21 cellular contexts compared by ENCODE assay signal in the genomic region with DNA sequence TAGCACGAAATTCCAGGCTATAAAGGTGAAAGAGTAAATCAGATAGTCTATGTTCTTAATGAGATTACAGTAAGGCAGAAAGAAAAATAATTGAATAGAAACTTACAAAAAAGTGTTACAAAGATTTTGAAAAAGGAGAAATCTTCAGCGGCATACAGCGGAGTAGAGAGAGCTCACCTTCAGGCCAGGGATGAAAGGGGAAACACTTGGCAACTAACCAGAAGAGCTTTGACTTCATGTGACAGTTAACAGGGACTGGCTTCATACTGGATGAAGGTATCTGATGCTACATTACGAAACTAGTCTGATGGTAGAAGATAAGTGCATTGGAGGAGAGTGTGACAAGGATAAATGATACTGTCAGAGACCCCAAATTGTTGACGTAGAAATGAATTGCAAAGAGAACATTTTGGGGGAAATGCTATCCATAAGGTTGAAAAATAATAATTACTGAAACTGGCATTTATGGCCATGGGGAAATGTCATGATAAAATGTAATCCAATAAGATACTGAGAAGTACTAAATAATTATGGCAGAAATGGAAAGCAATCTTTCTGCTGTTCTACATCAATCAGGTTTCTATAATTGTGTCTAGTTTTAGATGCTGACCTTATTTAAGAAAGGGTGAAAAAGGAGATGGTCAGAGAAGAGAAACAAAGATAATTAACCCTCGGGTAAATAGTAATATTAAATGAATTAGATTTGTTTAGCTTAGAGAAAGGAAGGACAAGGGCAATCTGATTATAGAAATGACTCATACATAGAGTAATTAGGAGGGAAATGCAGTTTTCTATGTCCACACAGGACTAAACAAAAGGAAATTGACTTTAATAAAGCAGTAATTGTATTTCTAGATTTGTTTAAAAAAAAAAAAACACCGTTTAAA.
"Had no signal": no experiment of that assay in that cellular context is flagged by ENCODE, and none has a peak within 500 bp of the region (broad histone marks: within the 10 kb centered on the region; RNA-seq: fewer than 3 reads in every experiment).

No MANE protein-coding gene starts in this region.

- DNase-seq: activated CD4-positive, alpha-beta T cell treated with anti-CD3 and anti-CD28 coated beads, Interleukin-2, amount 10 ng/mL, durations not matched to agents 7 days and 5 days; activated CD8-positive, alpha-beta T cell treated with anti-CD3 and anti-CD28 coated beads, Interleukin-2, amount 10 ng/mL, durations not matched to agents 7 days and 5 days; adrenal gland; brain microvascular endothelial cell; caudate nucleus; effector memory CD4-positive, alpha-beta T cell; foreskin keratinocyte; left ventricle myocardium inferior; naive thymus-derived CD4-positive, alpha-beta T cell; occipital lobe; posterior cingulate gyrus; small intestine; stomach had no signal

- H3K4me1 ChIP-seq: adrenal gland, ascending aorta, left ventricle myocardium inferior, stomach, suprapubic skin, tibial nerve had no signal

- H3K4me3 ChIP-seq: adrenal gland, ascending aorta, left ventricle myocardium inferior, stomach, suprapubic skin, tibial nerve had no signal

- H3K36me3 ChIP-seq: adrenal gland, ascending aorta, brain microvascular endothelial cell, left ventricle myocardium inferior, stomach, suprapubic skin, tibial nerve had no signal

- H3K27ac ChIP-seq: adrenal gland, ascending aorta, brain microvascular endothelial cell, foreskin keratinocyte, left ventricle myocardium inferior, stomach, suprapubic skin, tibial nerve, VCaP had no signal

- FAIRE-seq: small intestine had no signal

- H3K9me3 ChIP-seq: adrenal gland, ascending aorta, suprapubic skin, tibial nerve had no signal

- ATAC-seq: activated CD4-positive, CD25-positive, alpha-beta regulatory T cell treated with anti-CD3 and anti-CD28 coated beads, Interleukin-2, amount 50 U/mL, for 24 hours; activated CD8-positive, alpha-beta T cell treated with anti-CD3 and anti-CD28 coated beads, Interleukin-2, amount 10 ng/mL, durations not matched to agents 7 days and 5 days; activated naive CD4-positive, alpha-beta T cell treated with anti-CD3 and anti-CD28 coated beads, Interleukin-2, amount 50 U/mL, for 72 hours; foreskin keratinocyte; naive thymus-derived CD4-positive, alpha-beta T cell; sciatic nerve; stimulated activated memory B cell treated with anti-CD40 and anti-IgM and Interleukin-4, amounts not matched to agents 10 μg/mL and 1 μg/mL and 100 μg/mL, for 72 hours had no signal

- H3K27me3 ChIP-seq: adrenal gland, ascending aorta, brain microvascular endothelial cell, foreskin keratinocyte, stomach, suprapubic skin, tibial nerve had no signal
